16 cellular contexts compared by ENCODE assay signal in the genomic region with DNA sequence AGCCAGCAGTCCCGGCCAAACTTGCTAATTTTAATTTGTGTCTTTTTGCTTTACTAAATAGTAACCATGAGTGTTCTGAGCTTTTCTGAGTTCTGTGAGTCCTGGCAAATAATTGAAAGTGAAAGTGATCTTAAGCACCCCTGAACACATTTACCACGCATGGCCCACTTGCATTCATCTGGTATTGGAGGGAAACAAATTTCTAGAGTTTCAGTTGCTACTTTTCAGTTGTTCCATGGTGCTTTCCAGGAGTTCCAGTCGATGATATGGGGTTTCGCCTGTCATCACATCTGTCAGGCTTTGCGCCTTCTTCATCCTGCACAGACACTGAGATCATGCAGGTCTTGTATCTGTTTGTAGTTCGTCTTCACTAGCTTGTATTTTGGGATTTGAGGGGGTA. TPM values are rescaled to one million over a fixed set of nuclear protein-coding genes. Genes with fewer than 3 reads are reported as not detected.
DNase-seq lines count a peak whose midpoint lies in the region; ATAC-seq and TF ChIP-seq lines count a peak whose summit lies in the region.
"Had no signal": no experiment of that assay in that cellular context is flagged by ENCODE, and none has a peak within 500 bp of the region (broad histone marks: within the 10 kb centered on the region; RNA-seq: fewer than 3 reads in every experiment).

No MANE protein-coding gene starts in this region.

- POLR2A ChIA-PET in activated CD8-positive, alpha-beta T cell treated with anti-CD3 and anti-CD28 coated beads, Interleukin-2, amount 10 ng/mL, durations not matched to agents 7 days and 5 days (lab: Charles Lee) = interaction anchor here (0.7 to 1.4 kb wide), 5 partner anchors 13 to 44 kb away, joined by 3 to 5 read pairs (median 4); a partner anchor contains a TSS

- TF ChIP-seq CTCF in GM13976 (IDR thresholded peaks at IDR 0.05; ENCODE audit: borderline replicate concordance, control extremely low read depth, extremely low read depth, insufficient read depth, missing control alignments) = no peak
- TF ChIP-seq CTCF in brain microvascular endothelial cell (IDR thresholded peaks at IDR 0.05; ENCODE audit: low read depth, low read length, missing control alignments) = no peak

- CTCF ChIA-PET in activated CD8-positive, alpha-beta T cell treated with anti-CD3 and anti-CD28 coated beads, Interleukin-2, amount 10 ng/mL, durations not matched to agents 7 days and 5 days (lab: Charles Lee) = interaction anchor here (0.9 to 3.7 kb wide), 4 partner anchors 10 to 45 kb away, joined by 3 to 26 read pairs (median 4); a partner anchor contains a TSS

- H3K4me3 ChIP-seq in CD4-positive, CD25-positive, alpha-beta regulatory T cell (ENCODE audit: low read depth, low read length) = no peak overlapping the region
- no peak overlapping the region for H3K4me3 ChIP-seq in brain microvascular endothelial cell (ENCODE audit: low read depth, low read length)
- H3K4me3 ChIP-seq: ascending aorta, BLaER1, SJSA1 had no signal

- DNase-seq in CD4-positive, CD25-positive, alpha-beta regulatory T cell = peak in 1 of 3 donors; percentile 48
- peak; percentile 37 for DNase-seq in GM13976 (ENCODE audit: low spot score)
- DNase-seq in activated CD8-positive, alpha-beta T cell treated with anti-CD3 and anti-CD28 coated beads, Interleukin-2, amount 10 ng/mL, durations not matched to agents 7 days and 5 days = peak; percentile 50
- DNase-seq in mesenteric fat pad (ENCODE audit: low spot score) = peak; percentile 18
- DNase-seq in stimulated activated naive CD4-positive, alpha-beta T cell treated with Interleukin-2 at 50 U/mL for 16 hours (lab: John Stamatoyannopoulos, UW) = no peak
- no peak for DNase-seq in cerebellar nuclear complex (lab: John Stamatoyannopoulos, UW)
- DNase-seq in NCI-H1105 (lab: John Stamatoyannopoulos, UW) = no peak
- DNase-seq in brain microvascular endothelial cell = no peak
- DNase-seq: effector memory CD4-positive, alpha-beta T cell; left cardiac atrium; NCI-H1436 treated with DMSO at 0.1 percent for 48 hours; NCI-H748 treated with DMSO at 0.1 percent for 48 hours had no signal

- H3K27ac Mint-ChIP-seq in CD4-positive, CD25-positive, alpha-beta regulatory T cell = peak overlapping the region in 2 of 3 donors; percentile 63 to 88
- H3K27ac Mint-ChIP-seq in activated CD8-positive, alpha-beta T cell treated with anti-CD3 and anti-CD28 coated beads, Interleukin-2, amount 10 ng/mL, durations not matched to agents 7 days and 5 days = peak overlapping the region; percentile 85

- no peak overlapping the region for H3K27ac ChIP-seq in CD4-positive, CD25-positive, alpha-beta regulatory T cell (ENCODE audit: insufficient read depth, low read length, poor library complexity, severe bottlenecking)
- H3K27ac ChIP-seq in brain microvascular endothelial cell = no peak overlapping the region
- H3K27ac ChIP-seq: ascending aorta, BLaER1, SJSA1, VCaP had no signal

- no peaks in the 10 kb centered on the region for H3K4me1 ChIP-seq in CD4-positive, CD25-positive, alpha-beta regulatory T cell (ENCODE audit: control insufficient read depth, insufficient read depth, low read length, poor library complexity, severe bottlenecking)
- H3K4me1 ChIP-seq: ascending aorta, SJSA1 had no signal

- H3K9me3 ChIP-seq in CD4-positive, CD25-positive, alpha-beta regulatory T cell (ENCODE audit: control insufficient read depth in 2 of 2, low read length in 2 of 2) = no peaks in the 10 kb centered on the region
- H3K9me3 ChIP-seq: ascending aorta, BLaER1, SJSA1 had no signal

- H3K36me3 ChIP-seq in CD4-positive, CD25-positive, alpha-beta regulatory T cell (ENCODE audit: control insufficient read depth, insufficient read depth, low read length) = peaks cover 39% of the 10 kb centered on the region
- H3K36me3 ChIP-seq in brain microvascular endothelial cell (replicated peaks) = peaks cover 13% of the 10 kb centered on the region

- no peak for ATAC-seq in CD4-positive, CD25-positive, alpha-beta regulatory T cell (ENCODE audit: low read depth in 2 of 2)
- peak; percentile 75 for ATAC-seq in activated CD8-positive, alpha-beta T cell treated with anti-CD3 and anti-CD28 coated beads, Interleukin-2, amount 10 ng/mL, durations not matched to agents 7 days and 5 days
- ATAC-seq: left cardiac atrium had no signal

- H3K9me3 Mint-ChIP-seq in CD4-positive, CD25-positive, alpha-beta regulatory T cell = no peaks in the 10 kb centered on the region
- H3K9me3 Mint-ChIP-seq in activated CD8-positive, alpha-beta T cell treated with anti-CD3 and anti-CD28 coated beads, Interleukin-2, amount 10 ng/mL, durations not matched to agents 7 days and 5 days (ENCODE audit: insufficient read depth) = no peaks in the 10 kb centered on the region

- in situ Hi-C loops in GM13976 (cut with MboI; ENCODE audit: low sequenced_read_pairs, unreplicated experiment) = no loop called here
- in situ Hi-C loops in brain microvascular endothelial cell (cut with HindIII; ENCODE audit: low pct_ligation_motif_present, low sequenced_read_pairs) = no loop called here

- no peaks in the 10 kb centered on the region for H3K27me3 ChIP-seq in CD4-positive, CD25-positive, alpha-beta regulatory T cell (ENCODE audit: control insufficient read depth, insufficient read depth, low read length)
- no peaks in the 10 kb centered on the region for H3K27me3 ChIP-seq in brain microvascular endothelial cell (replicated peaks)
- H3K27me3 ChIP-seq: ascending aorta, BLaER1, SJSA1 had no signal

- H3K36me3 Mint-ChIP-seq in CD4-positive, CD25-positive, alpha-beta regulatory T cell = peaks cover 18% of the 10 kb centered on the region
- peaks cover 54% of the 10 kb centered on the region for H3K36me3 Mint-ChIP-seq in activated CD8-positive, alpha-beta T cell treated with anti-CD3 and anti-CD28 coated beads, Interleukin-2, amount 10 ng/mL, durations not matched to agents 7 days and 5 days (ENCODE audit: low read depth)

- no peak overlapping the region for H3K4me3 Mint-ChIP-seq in CD4-positive, CD25-positive, alpha-beta regulatory T cell
- peak overlapping the region; percentile 53 for H3K4me3 Mint-ChIP-seq in activated CD8-positive, alpha-beta T cell treated with anti-CD3 and anti-CD28 coated beads, Interleukin-2, amount 10 ng/mL, durations not matched to agents 7 days and 5 days

- no peaks in the 10 kb centered on the region for H3K27me3 Mint-ChIP-seq in CD4-positive, CD25-positive, alpha-beta regulatory T cell
- no peaks in the 10 kb centered on the region for H3K27me3 Mint-ChIP-seq in activated CD8-positive, alpha-beta T cell treated with anti-CD3 and anti-CD28 coated beads, Interleukin-2, amount 10 ng/mL, durations not matched to agents 7 days and 5 days (ENCODE audit: low read depth)

- H3K4me1 Mint-ChIP-seq in CD4-positive, CD25-positive, alpha-beta regulatory T cell = peaks cover 0 to 13% (median 12%) of the 10 kb centered on the region in 4 donors
- peaks cover 17% of the 10 kb centered on the region for H3K4me1 Mint-ChIP-seq in activated CD8-positive, alpha-beta T cell treated with anti-CD3 and anti-CD28 coated beads, Interleukin-2, amount 10 ng/mL, durations not matched to agents 7 days and 5 days (ENCODE audit: low read depth)

RNA-seq across cellular contexts. Expression of a gene that starts 44.1 kb away (rescaled TPM):
- 76.2 TPM for total RNA-seq in CD4-positive, CD25-positive, alpha-beta regulatory T cell
- polyA plus RNA-seq in CD4-positive, CD25-positive, alpha-beta regulatory T cell = 100 to 1,000 TPM; 101 to 169 (median 131) TPM
- 10 to 100 TPM; 61.4 to 65.6 TPM for total RNA-seq in activated CD8-positive, alpha-beta T cell treated with anti-CD3 and anti-CD28 coated beads, Interleukin-2, amount 10 ng/mL, durations not matched to agents 7 days and 5 days
- total RNA-seq in mesenteric fat pad = 15.3 TPM

RNA-seq across cellular contexts. Expression of a gene that starts 51.4 kb away (rescaled TPM):
- total RNA-seq in CD4-positive, CD25-positive, alpha-beta regulatory T cell = 5.7 TPM
- polyA plus RNA-seq in CD4-positive, CD25-positive, alpha-beta regulatory T cell = 1 to 10 TPM in 3 of 4 donors, under 1 TPM in 1; 0.72 to 1.5 (median 1.2) TPM
- 10 to 100 TPM; 33.5 to 37.0 TPM for total RNA-seq in activated CD8-positive, alpha-beta T cell treated with anti-CD3 and anti-CD28 coated beads, Interleukin-2, amount 10 ng/mL, durations not matched to agents 7 days and 5 days
- total RNA-seq in mesenteric fat pad = 1.0 TPM

Comparison
In these comparisons a context has a peak if more than half of its experiments do, and no peak if none do; other contexts are left out.
1. DNase-seq: peak in GM13976 (single experiment), activated CD8-positive, alpha-beta T cell treated with anti-CD3 and anti-CD28 coated beads, Interleukin-2, amount 10 ng/mL, durations not matched to agents 7 days and 5 days (single experiment) and mesenteric fat pad (single experiment); none in stimulated activated naive CD4-positive, alpha-beta T cell treated with Interleukin-2 at 50 U/mL for 16 hours (single experiment), cerebellar nuclear complex (0 of 2), NCI-H1105 (single experiment) and brain microvascular endothelial cell (single experiment).